Comparison of ENCODE assay signal across 15 cellular contexts in the genomic region with DNA sequence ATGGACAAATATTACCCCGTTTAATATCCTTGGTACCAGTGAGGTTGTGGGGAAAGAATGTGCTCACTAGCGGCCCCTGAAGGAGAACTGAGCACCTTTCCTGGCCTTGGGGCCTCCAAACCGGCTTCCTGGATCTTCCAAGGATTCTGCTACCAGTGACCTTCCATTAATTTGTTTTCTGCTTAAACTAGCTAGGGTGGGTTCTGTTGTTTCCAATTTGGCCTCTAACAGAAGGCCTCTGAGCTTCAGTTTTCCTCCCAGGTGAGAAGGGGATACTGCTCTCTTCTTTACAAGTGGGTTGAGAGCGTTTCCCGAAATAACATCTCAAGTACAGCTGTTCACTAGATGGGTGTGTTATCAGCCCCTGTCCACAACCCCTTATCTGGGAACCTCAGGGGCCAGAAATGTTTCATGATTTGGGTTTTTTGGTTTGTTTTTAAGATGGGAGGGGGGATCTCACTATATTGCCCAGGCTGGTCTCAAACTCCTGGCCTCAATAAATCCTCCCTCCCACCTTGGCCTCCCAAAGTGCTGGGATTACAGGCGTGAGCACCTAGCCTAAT. TPM values are rescaled to one million over a fixed set of nuclear protein-coding genes. Genes with fewer than 3 reads are reported as not detected.
A peak's percentile ranks its signal among the peaks of the same experiment; 100 is the strongest.
DNase-seq lines count a peak whose midpoint lies in the region; ATAC-seq and TF ChIP-seq lines count a peak whose summit lies in the region.
"Had no signal": no experiment of that assay in that cellular context is flagged by ENCODE, and none has a peak within 500 bp of the region (broad histone marks: within the 10 kb centered on the region; RNA-seq: fewer than 3 reads in every experiment).

No MANE protein-coding gene starts in this region.

- no peaks in the 10 kb centered on the region for H3K36me3 ChIP-seq in KMS-11 (ENCODE audit: insufficient read depth)
- no peaks in the 10 kb centered on the region for H3K36me3 ChIP-seq in breast epithelium
- H3K36me3 ChIP-seq in adrenal gland (replicated peaks in 1 of 2) = no peaks in the 10 kb centered on the region
- H3K36me3 ChIP-seq: MG63, stomach had no signal

- no peaks in the 10 kb centered on the region for H3K9me3 ChIP-seq in breast epithelium
- H3K9me3 ChIP-seq in adrenal gland (replicated peaks in 1 of 3) = no peaks in the 10 kb centered on the region
- H3K9me3 ChIP-seq: MG63, stomach had no signal

- H3K27me3 ChIP-seq in KMS-11 (ENCODE audit: insufficient read depth, low read depth) = no peaks in the 10 kb centered on the region
- no peaks in the 10 kb centered on the region for H3K27me3 ChIP-seq in breast epithelium
- no peaks in the 10 kb centered on the region for H3K27me3 ChIP-seq in adrenal gland
- H3K27me3 ChIP-seq: MG63 had no signal

- no peaks in the 10 kb centered on the region for H3K79me2 ChIP-seq in KMS-11 (ENCODE audit: insufficient read depth, low read depth)

- H4K20me1 ChIP-seq in KMS-11 (ENCODE audit: insufficient read depth) = no peaks in the 10 kb centered on the region

- no peaks in the 10 kb centered on the region for H3K9me3 Mint-ChIP-seq in naive B cell

- no peak overlapping the region for H2AFZ ChIP-seq in KMS-11 (ENCODE audit: low read depth)

- DNase-seq in Daoy (ENCODE audit: low read depth) = peak; percentile 41
- DNase-seq in cardiac fibroblast (ENCODE audit: low read depth in 2 of 2) = no peak
- no peak for DNase-seq in naive B cell
- no peak for DNase-seq in GM19240 (ENCODE audit: insufficient read length, low spot score)
- no peak for DNase-seq in head of caudate nucleus
- DNase-seq in breast epithelium (ENCODE audit: low spot score in 2 of 2) = no peak
- DNase-seq in adrenal gland = no peak
- DNase-seq: effector CD4-positive, alpha-beta T cell; MG63; NCI-H2227 treated with DMSO at 0.1 percent for 48 hours; RPMI8226; stimulated activated CD4-positive, alpha-beta T cell treated with anti-CD3 and anti-CD28 coated beads, Interleukin-2, amount 100 ng/mL, for 48 hours; stomach; T-helper 9 cell had no signal

- H3K36me3 Mint-ChIP-seq in naive B cell = no peaks in the 10 kb centered on the region

- no peak overlapping the region for H3K4me2 ChIP-seq in KMS-11

- intact Hi-C loops in head of caudate nucleus (cut with DNase I) (no loop called here), breast epithelium (cut with DNase I; ENCODE audit: low total_unique reads) (no loop called here), adrenal gland (cut with DNase I) (no loop called here)

- TF ChIP-seq CTCF in KMS-11 (conservative IDR thresholded peaks at IDR 0.05; ENCODE audit: low read depth, low read length) (0 out of 2 replicates have a peak, but pooled peaks have one; percentile 16), cardiac fibroblast (IDR thresholded peaks at IDR 0.05; ENCODE audit: low read depth, low read length) (peak; percentile 44), breast epithelium (IDR thresholded peaks at IDR 0.05) (no peak), adrenal gland (IDR thresholded peaks at IDR 0.05) (no peak)

- no peak overlapping the region for H3K9ac ChIP-seq in KMS-11

- H3K27ac Mint-ChIP-seq in naive B cell = peak overlapping the region in 4 of 6 donors; percentile 28 to 95 (median 63)

- H3K27me3 Mint-ChIP-seq in naive B cell = no peaks in the 10 kb centered on the region

- H3K4me3 ChIP-seq in KMS-11 (IDR thresholded peaks at IDR 0.05; ENCODE audit: insufficient read depth, low read depth, low read length) = no peak overlapping the region
- H3K4me3 ChIP-seq in cardiac fibroblast (replicated peaks in 1 of 2; ENCODE audit: low read depth in 2 of 2, low read length in 2 of 2) = no peak overlapping the region
- no peak overlapping the region for H3K4me3 ChIP-seq in breast epithelium
- no peak overlapping the region for H3K4me3 ChIP-seq in adrenal gland
- H3K4me3 ChIP-seq: MG63, stomach had no signal

- no peak for ATAC-seq in naive B cell (ENCODE audit: low read depth in 2 of 2)

- no peak overlapping the region for H3K27ac ChIP-seq in KMS-11
- H3K27ac ChIP-seq in breast epithelium = no peak overlapping the region
- H3K27ac ChIP-seq in adrenal gland = no peak overlapping the region
- H3K27ac ChIP-seq: stomach had no signal

- peaks cover 25% of the 10 kb centered on the region for H3K4me1 ChIP-seq in KMS-11 (ENCODE audit: low read depth, poor library complexity, severe bottlenecking)
- no peaks in the 10 kb centered on the region for H3K4me1 ChIP-seq in breast epithelium
- peaks cover 15 to 16% of the 10 kb centered on the region in 2 donors for H3K4me1 ChIP-seq in adrenal gland (replicated peaks in 1 of 2)

- 69 to 78% (median 72%) methylated on average over 6 of the region's 6 CpGs for WGBS in adrenal gland, 4 donors

- H3K4me3 Mint-ChIP-seq in naive B cell = no peak overlapping the region

- peaks cover 42 to 73% (median 51%) of the 10 kb centered on the region in 3 donors for H3K4me1 Mint-ChIP-seq in naive B cell

- TF ChIP-seq POLR2A in breast epithelium (IDR thresholded peaks at IDR 0.05) (no peak), adrenal gland (IDR thresholded peaks at IDR 0.05) (no peak)

RNA-seq across cellular contexts. Expression of a gene that starts 16.9 kb away (rescaled TPM):
- total RNA-seq in Daoy (2014; rRNA removed; shearing (Covaris generic)) = 99.0 and 108 TPM in 2 replicates
- 100 to 1,000 TPM; 120 to 177 (median 144) TPM for polyA plus RNA-seq in naive B cell (ENCODE audit: low read depth in 6 of 6)
- 10 to 100 TPM; 61.6 to 76.7 (median 70.8) TPM for total RNA-seq in breast epithelium
- 10 to 100 TPM; 44.5 to 75.8 (median 64.0) TPM for total RNA-seq in adrenal gland
- 10 to 100 TPM; 50.3 to 87.4 (median 57.4) TPM for polyA plus RNA-seq in adrenal gland

Comparison
In these comparisons a context has a peak if more than half of its experiments do, and no peak if none do; other contexts are left out.
1. CTCF ChIP-seq: peak in KMS-11 (single experiment) and cardiac fibroblast (single experiment); none in breast epithelium (0 of 3) and adrenal gland (0 of 6).